14 cellular contexts compared by ENCODE assay signal in genomic region chr16:52573365-52574104, GRCh38. TPM values are rescaled to one million over a fixed set of nuclear protein-coding genes. Genes with fewer than 3 reads are reported as not detected.
DNase-seq lines count a peak whose midpoint lies in the region; ATAC-seq, FAIRE-seq and TF ChIP-seq lines count a peak whose summit lies in the region.
"Had no signal": no experiment of that assay in that cellular context is flagged by ENCODE, and none has a peak within 500 bp of the region (broad histone marks: within the 10 kb centered on the region; RNA-seq: fewer than 3 reads in every experiment).

No MANE protein-coding gene starts in this region.

- intact Hi-C loops in pancreas (cut with DNase I): no loop called here

- H3K9me3 ChIP-seq in pancreas: no peaks in the 10 kb centered on the region
- H3K9me3 ChIP-seq: adrenal gland had no signal

- no peaks in the 10 kb centered on the region for H3K79me2 ChIP-seq in GM23338 (replicated peaks; ENCODE audit: insufficient read depth)

- peak overlapping the region in 2 of 4 donors; percentile 80 to 81 for H3K27ac ChIP-seq in pancreas
- no peak overlapping the region for H3K27ac ChIP-seq in GM23338 (ENCODE audit: low read depth)
- H3K27ac ChIP-seq: adrenal gland had no signal

- H3F3A ChIP-seq in GM23338 (replicated peaks; ENCODE audit: low read depth): no peaks in the 10 kb centered on the region

- peak; percentile 77 for FAIRE-seq in pancreas (lab: Jason Lieb, UNC)

- peak; percentile 51 for DNase-seq in NCI-H774 (lab: John Stamatoyannopoulos, UW)
- peak in 4 of 6 donors; percentile 47 to 59 (median 52) for DNase-seq in pancreas
- DNase-seq in middle frontal gyrus (ENCODE audit: extremely low spot score, low spot score): no peak
- no peak for DNase-seq in GM23338 (ENCODE audit: low spot score)
- DNase-seq in A172 (ENCODE audit: low spot score): no peak
- DNase-seq: adrenal gland; effector memory CD8-positive, alpha-beta T cell; hypothalamus; T-helper 1 cell had no signal

- no peak for TF ChIP-seq CTCF in pancreas (IDR thresholded peaks at IDR 0.05)
- no peak for TF ChIP-seq CTCF in GM23338 (conservative IDR thresholded peaks at IDR 0.05; ENCODE audit: low read depth in 2 of 2)

- no peak overlapping the region for H2AFZ ChIP-seq in GM23338

- H3K27ac Mint-ChIP-seq in GM23338: no peak overlapping the region
- H3K27ac Mint-ChIP-seq: effector memory CD8-positive, alpha-beta T cell had no signal

- peak; percentile 95 for ATAC-seq in GM18909 (IDR thresholded peaks at IDR 0.05; ENCODE audit: poor library complexity, unreplicated experiment)
- peak; percentile 73 for ATAC-seq in HG02759 (IDR thresholded peaks at IDR 0.05; ENCODE audit: unreplicated experiment)
- peak; percentile 86 to 92 (median 88) for ATAC-seq in pancreas
- ATAC-seq in HG03439 (IDR thresholded peaks at IDR 0.05; ENCODE audit: unreplicated experiment): no peak
- no peak for ATAC-seq in GM23338
- ATAC-seq: effector memory CD8-positive, alpha-beta T cell had no signal

- peaks cover 23 to 28% (median 28%) of the 10 kb centered on the region in 3 donors for H3K4me1 ChIP-seq in pancreas
- H3K4me1 ChIP-seq in GM23338 (ENCODE audit: insufficient read depth): no peaks in the 10 kb centered on the region
- H3K4me1 ChIP-seq: adrenal gland had no signal

- WGBS in pancreas, 2 donors: 15 to 22% methylated on average over 6 of the region's 6 CpGs

- H3K4me2 ChIP-seq in GM23338: no peak overlapping the region

- peaks cover 8% of the 10 kb centered on the region; the same call in 1 of the 3 replicates for H3K9me3 Mint-ChIP-seq in GM23338

- H3K4me1 Mint-ChIP-seq in GM23338: peaks cover 12% of the 10 kb centered on the region

- H3K4me3 ChIP-seq in pancreas: no peak overlapping the region
- H3K4me3 ChIP-seq in GM23338: no peak overlapping the region
- H3K4me3 ChIP-seq: adrenal gland had no signal

- no peaks in the 10 kb centered on the region for H4K20me1 ChIP-seq in GM23338 (replicated peaks; ENCODE audit: insufficient read depth)

- H3K36me3 ChIP-seq in pancreas (no peaks in the 10 kb centered on the region), GM23338 (ENCODE audit: insufficient read depth) (no peaks in the 10 kb centered on the region; the same call in 1 of the 2 replicates)
- H3K36me3 ChIP-seq: adrenal gland had no signal

- H3K4me3 Mint-ChIP-seq in GM23338: no peak overlapping the region
- H3K4me3 Mint-ChIP-seq: effector memory CD8-positive, alpha-beta T cell; neural crest cell had no signal

- H3K27me3 ChIP-seq in pancreas: no peaks in the 10 kb centered on the region
- H3K27me3 ChIP-seq in GM23338 (ENCODE audit: insufficient read depth): no peaks in the 10 kb centered on the region
- H3K27me3 ChIP-seq: adrenal gland had no signal

- H3K36me3 Mint-ChIP-seq in GM23338 (ENCODE audit: low read depth): peaks cover 6% of the 10 kb centered on the region; the same call in 2 of the 3 replicates

- H3K27me3 Mint-ChIP-seq in GM23338 (ENCODE audit: insufficient read depth, low read depth, poor library complexity): peaks cover 2% of the 10 kb centered on the region
- H3K27me3 Mint-ChIP-seq: effector memory CD8-positive, alpha-beta T cell had no signal

- 0 out of 2 replicates have a peak, but pooled peaks cover 7% of the 10 kb centered on the region for H3K9me2 ChIP-seq in GM23338 (ENCODE audit: insufficient read depth)

TF ChIP-seq in GM23338, 12 proteins besides CTCF, POLR2A, EP300 and RAD21:
- TF ChIP-seq EZH2phosphoT487 (IDR thresholded peaks at IDR 0.05; ENCODE audit: unreplicated experiment) (no peak), CREB1 (CRISPR knock-in tag; IDR thresholded peaks at IDR 0.05; ENCODE audit: low read depth) (no peak), EZH2 (IDR thresholded peaks at IDR 0.05; ENCODE audit: low read depth, unreplicated experiment) (no peak)

RNA-seq across cellular contexts. Expression of gene TOX3, which starts 26.6 kb away (rescaled TPM):
- total RNA-seq in pancreas: 1 to 10 TPM; 3.2 to 6.1 (median 4.2) TPM
- 1 to 10 TPM; 1.1 to 4.6 TPM for polyA plus RNA-seq in pancreas
- total RNA-seq in GM23338 (2014; rRNA removed; shearing (Covaris generic)): 13.7 and 15.6 TPM in 2 replicates
- 9.8 TPM in 2 replicates for polyA plus RNA-seq in GM23338 (2016; fragmentation: Nextera tagmentation; extraction: Ambion mirVana)
- total RNA-seq in A172 (2014; rRNA removed; shearing (Covaris generic)): not detected in 2 replicates
- total RNA-seq: Daoy had no signal

Comparison
In these comparisons a context has a peak if more than half of its experiments do, and no peak if none do; other contexts are left out.
1. ATAC-seq: peak in GM18909 (single experiment), HG02759 (single experiment) and pancreas (4 of 4); none in HG03439 (single experiment) and GM23338 (single experiment).
2. DNase-seq: peak in NCI-H774 (single experiment) and pancreas (4 of 6); none in middle frontal gyrus (single experiment), GM23338 (single experiment) and A172 (single experiment).